ENCODE assay signal across 12 cellular contexts in the genomic region with DNA sequence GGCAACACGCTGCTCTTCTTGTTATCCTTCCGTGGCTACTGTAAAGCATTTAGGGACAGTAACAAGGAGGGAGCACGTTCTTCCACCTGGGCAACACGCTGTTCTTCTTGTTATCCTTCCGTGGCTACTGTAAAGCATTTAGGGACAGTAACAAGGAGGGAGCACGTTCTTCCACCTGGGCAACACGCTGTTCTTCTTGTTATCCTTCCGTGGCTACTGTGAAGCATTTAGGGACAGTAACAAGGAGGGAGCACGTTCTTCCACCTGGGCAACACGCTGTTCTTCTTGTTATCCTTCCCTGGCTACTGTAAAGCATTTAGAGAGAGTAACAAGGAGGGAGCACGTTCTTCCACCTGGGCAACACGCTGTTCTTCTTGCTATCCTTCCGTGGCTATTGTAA. TPM values are rescaled to one million over a fixed set of nuclear protein-coding genes. Genes with fewer than 3 reads are reported as not detected.
"Had no signal": no experiment of that assay in that cellular context is flagged by ENCODE, and none has a peak within 500 bp of the region (broad histone marks: within the 10 kb centered on the region; RNA-seq: fewer than 3 reads in every experiment).

No MANE protein-coding gene starts in this region.

RNA-seq across cellular contexts. Expression of gene OR2V1, which starts 17.4 kb away (rescaled TPM):
- total RNA-seq: OCI-LY7, PC-3, PC-9, Peyer's patch, Right ventricle myocardium inferior, Right ventricle myocardium superior, RPMI7951, SJSA1, SK-MEL-5, T-cell had no signal
- polyA plus RNA-seq: SK-N-SH had no signal

RNA-seq across cellular contexts. Expression of gene OR2V2, which starts 33.8 kb away (rescaled TPM):
- total RNA-seq: PC-3, PC-9, Peyer's patch, Right ventricle myocardium inferior, Right ventricle myocardium superior, RPMI7951, SJCRH30, SJSA1, SK-MEL-5, T-cell had no signal
- polyA plus RNA-seq: SK-N-SH had no signal
